In genomic region chr2:237874585-237875161, GRCh38 we compare ENCODE assay signal across 10 cellular contexts. TPM values are rescaled to one million over a fixed set of nuclear protein-coding genes. Genes with fewer than 3 reads are reported as not detected.
A peak's percentile ranks its signal among the peaks of the same experiment; 100 is the strongest.
DNase-seq lines count a peak whose midpoint lies in the region; ATAC-seq, FAIRE-seq and TF ChIP-seq lines count a peak whose summit lies in the region.
"Had no signal": no experiment of that assay in that cellular context is flagged by ENCODE, and none has a peak within 500 bp of the region (broad histone marks: within the 10 kb centered on the region; RNA-seq: fewer than 3 reads in every experiment).

No MANE protein-coding gene starts in this region.

- H3K36me3 ChIP-seq in keratinocyte (ENCODE audit: control insufficient read depth in 2 of 2, extremely low read depth in 1 of 2, insufficient read depth in 2 of 2, low read length in 2 of 2) (no peaks in the 10 kb centered on the region), transverse colon (no peaks in the 10 kb centered on the region)
- H3K36me3 ChIP-seq: breast epithelium, neutrophil had no signal

- TF ChIP-seq POLR2A in transverse colon (IDR thresholded peaks at IDR 0.05), result no peak

- peaks cover 4% of the 10 kb centered on the region for H3K9me1 ChIP-seq in keratinocyte (ENCODE audit: control insufficient read depth, extremely low read depth, insufficient read depth, low read length)

- TF ChIP-seq EP300 in transverse colon (IDR thresholded peaks at IDR 0.05; ENCODE audit: low read depth), result no peak

- no peak overlapping the region for H3K4me3 ChIP-seq in astrocyte of the cerebellum (ENCODE audit: low read depth, low read length)
- no peak overlapping the region for H3K4me3 ChIP-seq in keratinocyte (ENCODE audit: control insufficient read depth in 2 of 3, extremely low read depth in 1 of 3, insufficient read depth in 2 of 3, low read depth in 1 of 3, low read length in 3 of 3)
- H3K4me3 ChIP-seq in transverse colon, result no peak overlapping the region

- no peaks in the 10 kb centered on the region for H4K20me1 ChIP-seq in keratinocyte (ENCODE audit: control insufficient read depth, extremely low read depth, insufficient read depth, low read length)

- peak overlapping the region; percentile 43 for H3K4me2 ChIP-seq in keratinocyte (ENCODE audit: control insufficient read depth, extremely low read depth, insufficient read depth, low read depth, low read length)

- DNase-seq in HPDE6-E6E7 (ENCODE audit: extremely low spot score), result peak; percentile 89
- DNase-seq in astrocyte of the cerebellum (ENCODE audit: low read depth), result peak; percentile 55
- DNase-seq in keratinocyte (ENCODE audit: low read depth, low spot score), result no peak
- no peak for DNase-seq in transverse colon
- DNase-seq in NAMALWA (ENCODE audit: low spot score), result no peak
- DNase-seq in Kasumi-1 (lab: John Stamatoyannopoulos, UW), result no peak
- DNase-seq: GDM1 had no signal

- intact Hi-C loops in transverse colon (cut with DNase I; ENCODE audit: low total_unique reads), result no loop called here

- 70 to 76% methylated on average over 6 to 7 of the region's 7 CpGs for WGBS in transverse colon (ENCODE audit: low coverage in 1 of 2), 2 donors

- TF ChIP-seq CTCF in astrocyte of the cerebellum (IDR thresholded peaks at IDR 0.05; ENCODE audit: low read depth, low read length, missing control alignments) (no peak), keratinocyte (optimal IDR thresholded peaks at IDR 0.05 in 1 of 3, IDR thresholded peaks at IDR 0.05 in 1 of 3, conservative IDR thresholded peaks at IDR 0.05 in 1 of 3; ENCODE audit: extremely low read depth in 1 of 3, insufficient read depth in 2 of 3, low read length in 3 of 3) (no peak), transverse colon (IDR thresholded peaks at IDR 0.05) (no peak)

- H3K4me1 ChIP-seq in keratinocyte (ENCODE audit: control insufficient read depth, extremely low read depth, insufficient read depth, low read length), result peaks cover 38% of the 10 kb centered on the region
- peaks cover 19 to 49% (median 33%) of the 10 kb centered on the region in 4 donors for H3K4me1 ChIP-seq in transverse colon
- H3K4me1 ChIP-seq: breast epithelium had no signal

- in situ Hi-C loops in astrocyte of the cerebellum (cut with HindIII; ENCODE audit: low sequenced_read_pairs), result no loop called here
- in situ Hi-C loops in transverse colon (cut with MboI; ENCODE audit: low pct_ligation_motif_present in 1 of 4, low pct_unique_long_range_greater_than_20kb in 1 of 4, low sequenced_read_pairs in 3 of 4), result loop anchor here in 1 of 4 donors (25.0 kb wide), 1 partner anchor 388 kb away; no protein-coding TSS in a partner anchor

- FAIRE-seq in keratinocyte (lab: Jason Lieb, UNC), result peak; percentile 85

- H2AFZ ChIP-seq in keratinocyte (ENCODE audit: control insufficient read depth, low read length), result no peak overlapping the region

- dilution Hi-C loops in keratinocyte (cut with MboI; ENCODE audit: extremely low pct_ligation_motif_present, low sequenced_read_pairs), result no loop called here

- no peak overlapping the region for H3K9ac ChIP-seq in keratinocyte (ENCODE audit: control insufficient read depth, extremely low read depth, insufficient read depth, low read length)

- H3K9me3 ChIP-seq in keratinocyte (ENCODE audit: control insufficient read depth, low read depth, low read length), result no peaks in the 10 kb centered on the region
- H3K9me3 ChIP-seq in transverse colon, result no peaks in the 10 kb centered on the region
- H3K9me3 ChIP-seq: breast epithelium, neutrophil had no signal

- H3K27ac ChIP-seq in keratinocyte (ENCODE audit: control insufficient read depth, insufficient read depth, low read length) (peak overlapping the region; percentile 60), transverse colon (peak overlapping the region; percentile 62 to 94 (median 86))
- H3K27ac ChIP-seq: breast epithelium, neutrophil had no signal

- H3K79me2 ChIP-seq in keratinocyte (ENCODE audit: control insufficient read depth, insufficient read depth, low read length), result no peaks in the 10 kb centered on the region

- H3K27me3 ChIP-seq in keratinocyte (ENCODE audit: control insufficient read depth, extremely low read depth, insufficient read depth, low read length), result no peaks in the 10 kb centered on the region
- H3K27me3 ChIP-seq in transverse colon, result no peaks in the 10 kb centered on the region
- H3K27me3 ChIP-seq: breast epithelium had no signal

- ATAC-seq in GM21515 (IDR thresholded peaks at IDR 0.05; ENCODE audit: unreplicated experiment), result no peak

RNA-seq across cellular contexts. Expression of gene RAMP1, which starts 15.2 kb away (rescaled TPM):
- polyA plus RNA-seq in keratinocyte, result 0.37 to 2.0 TPM (median 0.69 TPM) in 3 replicates
- not detected for polyA plus RNA-seq in keratinocyte (2011; ENCODE audit: low read depth)
- 0.23 and 1.3 TPM in 2 replicates for polyA plus RNA-seq in keratinocyte (2011; cell fraction: cytosol; rRNA removed)
- polyA plus RNA-seq in keratinocyte (2011; cell fraction: nucleus; rRNA removed), result 0.18 and 0.45 TPM in 2 replicates
- 0.64 and 0.83 TPM in 2 replicates for polyA plus RNA-seq in keratinocyte (2012; ENCODE audit: low replicate concordance)
- not detected in 3 replicates for polyA minus RNA-seq in keratinocyte
- 3.5 TPM for polyA minus RNA-seq in keratinocyte (2011; cell fraction: cytosol; rRNA and poly(A)+ RNA removed)
- polyA minus RNA-seq in keratinocyte (2011; cell fraction: nucleus; rRNA and poly(A)+ RNA removed), result 0.78 TPM in 1 of 2 replicates, not detected in the other
- total RNA-seq in transverse colon, result 100 to 1,000 TPM in 2 of 4 donors, 10 to 100 TPM in 2; 47.5 to 158 (median 95.7) TPM

Comparison
In these comparisons a context has a peak if more than half of its experiments do, and no peak if none do; other contexts are left out.
1. DNase-seq: peak in HPDE6-E6E7 (single experiment) and astrocyte of the cerebellum (single experiment); none in keratinocyte (single experiment), transverse colon (single experiment), NAMALWA (single experiment) and Kasumi-1 (0 of 2).